ENCODE assay signal across 8 cellular contexts in genomic region chr9:137223078-137224040, GRCh38. TPM values are rescaled to one million over a fixed set of nuclear protein-coding genes. Genes with fewer than 3 reads are reported as not detected.
DNase-seq lines count a peak whose midpoint lies in the region; ATAC-seq and TF ChIP-seq lines count a peak whose summit lies in the region.

No MANE protein-coding gene starts in this region.

- peak overlapping the region; percentile 13; the same call in 1 of the 2 replicates for H2AFZ ChIP-seq in OCI-LY3 (ENCODE audit: low read depth, low read length)

- H3K27ac ChIP-seq in OCI-LY3 (ENCODE audit: low read length): peak overlapping the region; percentile 50

- H3K79me2 ChIP-seq in OCI-LY3 (ENCODE audit: low read length): no peaks in the 10 kb centered on the region

- no peaks in the 10 kb centered on the region for H4K20me1 ChIP-seq in OCI-LY3 (ENCODE audit: insufficient read depth, low read length)

- H3K4me1 ChIP-seq in OCI-LY3 (ENCODE audit: low read length) (peaks cover 15% of the 10 kb centered on the region), mononuclear cell (ENCODE audit: insufficient read depth, low read length) (peaks cover 24% of the 10 kb centered on the region)

- H3K27me3 ChIP-seq in OCI-LY3 (ENCODE audit: low read depth, low read length): no peaks in the 10 kb centered on the region
- no peaks in the 10 kb centered on the region for H3K27me3 ChIP-seq in mononuclear cell (ENCODE audit: insufficient read depth, low read length)

- H3K36me3 ChIP-seq in OCI-LY3 (replicated peaks; ENCODE audit: low read depth, low read length): no peaks in the 10 kb centered on the region

- H3K9ac ChIP-seq in OCI-LY3 (ENCODE audit: low read length): peak overlapping the region; percentile 91

- peak overlapping the region; percentile 93 for H3K4me2 ChIP-seq in OCI-LY3 (ENCODE audit: low read length)

- peak overlapping the region; percentile 93 for H3K4me3 ChIP-seq in OCI-LY3 (ENCODE audit: low read length)
- H3K4me3 ChIP-seq in epithelial cell of esophagus (ENCODE audit: low read length): peak overlapping the region; percentile 64
- peak overlapping the region; percentile 54 for H3K4me3 ChIP-seq in mononuclear cell (ENCODE audit: low read length)

- H3K9me3 ChIP-seq in OCI-LY3 (ENCODE audit: insufficient read depth, low read length) (no peaks in the 10 kb centered on the region), mononuclear cell (ENCODE audit: low read depth, low read length) (no peaks in the 10 kb centered on the region)

- DNase-seq in DMS 273 treated with DMSO at 0.1 percent for 48 hours (lab: John Stamatoyannopoulos, UW) (peak; percentile 87), HuH-7.5 (ENCODE audit: low spot score) (peak; percentile 99), activated T-cell treated with anti-CD3 and anti-CD28 coated beads for 24 hours (ENCODE audit: low read depth) (peak; percentile 98), epithelial cell of esophagus (ENCODE audit: low read depth) (peak; percentile 98)
- peak; percentile 96 to 98 for DNase-seq in stimulated activated CD8-positive, alpha-beta memory T cell treated with anti-CD3 and anti-CD28 coated beads, Interleukin-2, amount 100 ng/mL, for 48 hours (ENCODE audit: low read depth in 2 of 2)

- TF ChIP-seq CTCF in OCI-LY3 (IDR thresholded peaks at IDR 0.05; ENCODE audit: low read depth, low read length) (no peak), epithelial cell of esophagus (IDR thresholded peaks at IDR 0.05; ENCODE audit: insufficient read depth, low read depth, low read length, missing control alignments) (no peak)

- ATAC-seq in GM21528 (IDR thresholded peaks at IDR 0.05; ENCODE audit: low FRiP score, unreplicated experiment): peak; percentile 63

RNA-seq across cellular contexts. Expression of gene RNF208, which starts 1.3 kb away (rescaled TPM):
- 0.31 TPM for total RNA-seq in mononuclear cell

RNA-seq across cellular contexts. Expression of gene CYSRT1, which starts 1.6 kb away (rescaled TPM):
- total RNA-seq in mononuclear cell: 0.21 TPM

RNA-seq across cellular contexts. Expression of gene RNF224, which starts 3.9 kb away (rescaled TPM):
- 0.10 TPM for total RNA-seq in mononuclear cell

RNA-seq across cellular contexts. Expression of gene SLC34A3, which starts 7.3 kb away (rescaled TPM):
- not detected for total RNA-seq in mononuclear cell

RNA-seq across cellular contexts. Expression of gene TUBB4B, which starts 17.7 kb away (rescaled TPM):
- 67.9 TPM for total RNA-seq in mononuclear cell

Comparison
In these comparisons a context has a peak if more than half of its experiments do, and no peak if none do; other contexts are left out.
1. Peak in every context shown above with its lines: DNase-seq, ATAC-seq, H3K4me3 ChIP-seq and H3K27ac ChIP-seq.